1 cellular context compared by ENCODE assay signal in the genomic region with DNA sequence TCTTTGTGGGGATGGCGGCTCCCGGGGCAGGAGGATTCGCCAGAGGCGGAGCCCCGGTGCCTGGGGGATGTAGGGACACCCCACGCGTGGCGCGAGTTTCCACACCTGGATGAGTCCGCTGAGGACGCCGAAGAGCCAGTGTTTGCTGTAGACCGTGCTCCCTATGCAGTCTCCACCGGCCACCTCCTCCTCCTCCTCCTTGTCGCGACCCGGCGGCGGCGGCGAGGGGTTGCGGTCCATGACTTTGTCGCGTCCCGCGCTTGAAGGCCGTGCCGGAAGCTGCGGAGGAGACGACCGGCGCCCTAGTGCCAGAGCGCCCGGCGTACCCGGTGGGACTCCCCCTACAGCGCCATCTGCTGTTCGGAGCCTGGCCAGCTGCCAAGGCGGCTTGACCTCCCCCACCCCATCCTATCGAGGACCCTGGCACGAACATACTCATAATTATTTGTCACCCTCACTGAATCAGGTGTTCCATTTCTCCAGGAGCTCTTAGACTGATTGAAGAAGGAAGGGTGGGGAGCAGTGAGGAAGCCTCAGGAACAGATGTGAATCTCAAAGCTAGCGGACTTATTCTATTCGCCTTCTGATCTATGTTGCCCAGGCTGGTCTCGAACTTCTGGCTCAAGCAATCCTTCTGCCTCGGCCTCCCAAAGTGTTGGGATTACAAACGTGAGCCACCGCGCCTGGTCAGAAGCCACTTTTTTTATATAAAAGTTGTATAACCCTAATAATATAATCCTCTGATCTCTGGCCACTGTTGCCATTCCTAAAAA.
TF ChIP-seq lines count a peak whose summit lies in the region.

A gene with protein sequence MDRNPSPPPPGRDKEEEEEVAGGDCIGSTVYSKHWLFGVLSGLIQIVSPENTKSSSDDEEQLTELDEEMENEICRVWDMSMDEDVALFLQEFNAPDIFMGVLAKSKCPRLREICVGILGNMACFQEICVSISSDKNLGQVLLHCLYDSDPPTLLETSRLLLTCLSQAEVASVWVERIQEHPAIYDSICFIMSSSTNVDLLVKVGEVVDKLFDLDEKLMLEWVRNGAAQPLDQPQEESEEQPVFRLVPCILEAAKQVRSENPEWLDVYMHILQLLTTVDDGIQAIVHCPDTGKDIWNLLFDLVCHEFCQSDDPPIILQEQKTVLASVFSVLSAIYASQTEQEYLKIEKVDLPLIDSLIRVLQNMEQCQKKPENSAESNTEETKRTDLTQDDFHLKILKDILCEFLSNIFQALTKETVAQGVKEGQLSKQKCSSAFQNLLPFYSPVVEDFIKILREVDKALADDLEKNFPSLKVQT (minus strand): TSS at position 281 of the 773 bp plus-strand sequence. CDS start 41 bp downstream, at position 240.

TF ChIP-seq in WTC11, 78 proteins besides CTCF, POLR2A, EP300 and RAD21 (continued from another document):
- TF ChIP-seq, protein P1, sequence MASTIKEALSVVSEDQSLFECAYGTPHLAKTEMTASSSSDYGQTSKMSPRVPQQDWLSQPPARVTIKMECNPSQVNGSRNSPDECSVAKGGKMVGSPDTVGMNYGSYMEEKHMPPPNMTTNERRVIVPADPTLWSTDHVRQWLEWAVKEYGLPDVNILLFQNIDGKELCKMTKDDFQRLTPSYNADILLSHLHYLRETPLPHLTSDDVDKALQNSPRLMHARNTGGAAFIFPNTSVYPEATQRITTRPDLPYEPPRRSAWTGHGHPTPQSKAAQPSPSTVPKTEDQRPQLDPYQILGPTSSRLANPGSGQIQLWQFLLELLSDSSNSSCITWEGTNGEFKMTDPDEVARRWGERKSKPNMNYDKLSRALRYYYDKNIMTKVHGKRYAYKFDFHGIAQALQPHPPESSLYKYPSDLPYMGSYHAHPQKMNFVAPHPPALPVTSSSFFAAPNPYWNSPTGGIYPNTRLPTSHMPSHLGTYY (CRISPR knock-in tag; IDR thresholded peaks at IDR 0.05) = no peak
- TF ChIP-seq SP1 (CRISPR knock-in tag; conservative IDR thresholded peaks at IDR 0.05) (peak; percentile 53), TEAD1 (CRISPR knock-in tag; IDR thresholded peaks at IDR 0.05) (no peak), SMAD4 (CRISPR knock-in tag; IDR thresholded peaks at IDR 0.05) (no peak), IRF2 (CRISPR knock-in tag; IDR thresholded peaks at IDR 0.05; ENCODE audit: borderline replicate concordance, low read depth) (no peak), GRHL2 (CRISPR knock-in tag; IDR thresholded peaks at IDR 0.05; ENCODE audit: insufficient replicate concordance, severe bottlenecking) (no peak), GTF2I (CRISPR knock-in tag; conservative IDR thresholded peaks at IDR 0.05) (no peak), ATF1 (CRISPR knock-in tag; IDR thresholded peaks at IDR 0.05) (no peak), ZNF138 (CRISPR knock-in tag; conservative IDR thresholded peaks at IDR 0.05) (0 out of 2 replicates have a peak, but pooled peaks have one; percentile 41)
- TF ChIP-seq, protein P2, sequence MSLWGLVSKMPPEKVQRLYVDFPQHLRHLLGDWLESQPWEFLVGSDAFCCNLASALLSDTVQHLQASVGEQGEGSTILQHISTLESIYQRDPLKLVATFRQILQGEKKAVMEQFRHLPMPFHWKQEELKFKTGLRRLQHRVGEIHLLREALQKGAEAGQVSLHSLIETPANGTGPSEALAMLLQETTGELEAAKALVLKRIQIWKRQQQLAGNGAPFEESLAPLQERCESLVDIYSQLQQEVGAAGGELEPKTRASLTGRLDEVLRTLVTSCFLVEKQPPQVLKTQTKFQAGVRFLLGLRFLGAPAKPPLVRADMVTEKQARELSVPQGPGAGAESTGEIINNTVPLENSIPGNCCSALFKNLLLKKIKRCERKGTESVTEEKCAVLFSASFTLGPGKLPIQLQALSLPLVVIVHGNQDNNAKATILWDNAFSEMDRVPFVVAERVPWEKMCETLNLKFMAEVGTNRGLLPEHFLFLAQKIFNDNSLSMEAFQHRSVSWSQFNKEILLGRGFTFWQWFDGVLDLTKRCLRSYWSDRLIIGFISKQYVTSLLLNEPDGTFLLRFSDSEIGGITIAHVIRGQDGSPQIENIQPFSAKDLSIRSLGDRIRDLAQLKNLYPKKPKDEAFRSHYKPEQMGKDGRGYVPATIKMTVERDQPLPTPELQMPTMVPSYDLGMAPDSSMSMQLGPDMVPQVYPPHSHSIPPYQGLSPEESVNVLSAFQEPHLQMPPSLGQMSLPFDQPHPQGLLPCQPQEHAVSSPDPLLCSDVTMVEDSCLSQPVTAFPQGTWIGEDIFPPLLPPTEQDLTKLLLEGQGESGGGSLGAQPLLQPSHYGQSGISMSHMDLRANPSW (CRISPR knock-in tag; conservative IDR thresholded peaks at IDR 0.05; ENCODE audit: low read depth) = no peak
